ENCODE assay signal across 8 cellular contexts in the genomic region with DNA sequence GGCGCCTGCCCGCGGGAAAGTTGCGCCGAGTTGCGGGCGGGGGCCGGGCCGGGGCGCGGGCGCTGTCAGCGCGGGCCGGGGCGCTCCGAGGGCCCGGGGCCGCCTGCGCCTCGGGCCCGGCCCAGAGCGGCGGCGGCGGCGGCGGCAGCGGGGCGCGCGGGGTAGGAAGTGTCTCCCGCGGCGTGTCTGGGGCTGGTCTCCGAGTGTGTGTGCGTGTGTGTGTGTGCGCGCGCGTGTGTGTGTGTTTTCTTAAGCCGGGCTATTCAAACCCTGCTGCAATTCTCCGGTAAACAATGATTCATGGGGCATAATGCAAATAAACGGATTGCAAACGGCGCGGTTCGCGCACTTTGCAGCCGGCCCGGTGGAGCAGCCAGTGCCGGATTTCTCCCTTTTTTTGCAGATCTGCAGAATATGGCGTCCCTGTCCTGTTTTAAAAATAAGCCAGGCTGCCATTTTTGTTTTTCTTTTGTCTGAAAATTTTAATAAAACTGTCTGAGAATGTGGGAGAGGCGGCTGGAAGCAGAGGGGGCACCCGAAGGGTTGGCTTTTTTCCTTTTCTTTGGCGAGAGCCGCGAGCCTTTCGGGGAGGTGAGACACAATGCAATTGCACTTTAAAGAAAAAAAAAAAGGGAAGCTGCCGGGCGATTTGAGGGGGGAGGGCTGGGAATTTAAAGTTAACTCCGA. TPM values are rescaled to one million over a fixed set of nuclear protein-coding genes. Genes with fewer than 3 reads are reported as not detected.
DNase-seq lines count a peak whose midpoint lies in the region; ATAC-seq and TF ChIP-seq lines count a peak whose summit lies in the region.

No MANE protein-coding gene starts in this region.

- POLR2A ChIA-PET in HEK293T (lab: Yijun Ruan, JAX), result no interaction called here

- DNase-seq in DMS53 treated with DMSO at 0.1 percent for 48 hours (lab: John Stamatoyannopoulos, UW; ENCODE audit: unreplicated experiment), result peak; percentile 83
- peak; percentile 65 for DNase-seq in HEK293T (ENCODE audit: extremely low spot score)
- DNase-seq in NCI-H2227 treated with DMSO at 0.1 percent for 48 hours (lab: John Stamatoyannopoulos, UW), result peak; percentile 84
- peak; percentile 51 to 55 for DNase-seq in activated CD4-positive, alpha-beta T cell treated with anti-CD3 and anti-CD28 coated beads for 4 hours
- DNase-seq in left colon, result peak; percentile 71 to 79
- peak; percentile 34 to 36 for DNase-seq in stimulated activated CD4-positive, alpha-beta T cell treated with anti-CD3 and anti-CD28 coated beads, Interleukin-15, amount 100 ng/mL, for 48 hours (ENCODE audit: low read depth in 2 of 2)

- peak overlapping the region; percentile 47 for H3K27ac ChIP-seq in cingulate gyrus (ENCODE audit: low read depth, low read length)

- intact Hi-C loops in left colon (cut with DNase I, micrococcal nuclease), result no loop called here

- CTCF ChIA-PET in HEK293T (lab: Yijun Ruan, JAX), result interaction anchor here (0.6 to 1.6 kb wide), 3 partner anchors 75 to 293 kb away, joined by 3 to 5 read pairs (median 4); partner anchors contain the start of gene TRIM62

- ATAC-seq in left colon, result peak; percentile 61
- ATAC-seq in HG02938 (IDR thresholded peaks at IDR 0.05; ENCODE audit: unreplicated experiment), result no peak

TF ChIP-seq in HEK293T, 16 proteins besides CTCF, POLR2A, EP300 and RAD21:
- TF ChIP-seq BHLHE40 (IDR thresholded peaks at IDR 0.05; ENCODE audit: borderline replicate concordance) (no peak), NFRKB (IDR thresholded peaks at IDR 0.05) (peak; percentile 77)

RNA-seq across cellular contexts. Expression of gene ZNF362, which starts 0.6 kb away (rescaled TPM):
- 10 to 100 TPM in 1 of 2 donors, 1 to 10 TPM in 1; 8.1 to 14.7 TPM for total RNA-seq in left colon
